Comparison of ENCODE assay signal across 12 cellular contexts in the genomic region with DNA sequence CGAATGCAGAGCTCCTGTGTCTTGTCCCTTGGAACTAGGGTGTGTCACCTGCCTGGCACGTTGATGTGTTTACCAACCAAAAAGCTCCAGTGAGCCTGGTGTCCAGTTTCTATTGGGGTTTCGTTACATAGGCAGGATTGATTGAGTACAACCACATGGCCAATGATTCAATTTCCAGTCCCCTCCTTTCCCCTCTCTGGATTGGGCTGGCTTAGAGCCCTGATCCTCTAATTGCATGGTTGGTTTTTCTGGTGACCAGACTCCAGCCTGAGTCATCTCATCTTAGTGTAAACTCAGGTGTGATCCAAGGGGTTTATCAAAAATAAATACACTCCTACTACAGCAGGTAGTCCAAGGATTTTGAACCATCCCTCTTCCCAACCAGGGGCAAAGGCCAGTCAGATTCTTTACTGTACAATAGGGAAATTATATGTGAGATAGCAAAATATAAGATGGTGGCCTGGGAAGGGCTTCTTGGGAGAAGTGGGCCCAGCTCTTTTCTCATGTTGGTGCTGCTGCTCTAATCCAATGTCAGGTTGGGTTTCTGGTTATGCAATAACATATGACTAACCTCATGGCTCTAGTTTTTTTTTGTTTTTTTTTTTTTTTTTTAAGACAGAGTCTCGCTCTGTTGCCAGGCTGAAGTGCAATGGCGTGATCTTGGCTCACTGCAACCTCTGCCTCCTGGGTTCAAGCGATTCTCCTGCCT.
DNase-seq lines count a peak whose midpoint lies in the region; ATAC-seq lines count a peak whose summit lies in the region.
"Had no signal": no experiment of that assay in that cellular context is flagged by ENCODE, and none has a peak within 500 bp of the region (broad histone marks: within the 10 kb centered on the region; RNA-seq: fewer than 3 reads in every experiment).

No MANE protein-coding gene starts in this region.

- no peak overlapping the region for H3K27ac ChIP-seq in aorta (ENCODE audit: low read depth in 1 of 2, low read length in 2 of 2)
- H3K27ac ChIP-seq: HL-60 had no signal

- intact Hi-C loops in aorta (cut with DNase I) = no loop called here

- H3K9me3 ChIP-seq in T-helper 17 cell (ENCODE audit: control insufficient read depth, low read length, poor library complexity, severe bottlenecking) = no peaks in the 10 kb centered on the region
- no peaks in the 10 kb centered on the region for H3K9me3 ChIP-seq in aorta (ENCODE audit: control insufficient read depth, low read length)

- no peak overlapping the region for H3K27ac Mint-ChIP-seq in stimulated activated naive CD8-positive, alpha-beta T cell treated with anti-CD3 and anti-CD28 coated beads, Interleukin-15, amount 100 ng/mL, for 72 hours
- peak overlapping the region; percentile 82 for H3K27ac Mint-ChIP-seq in T-helper 17 cell
- H3K27ac Mint-ChIP-seq: activated naive CD4-positive, alpha-beta T cell treated with anti-CD3 and anti-CD28 coated beads, Interleukin-2, amount 50 U/mL, for 72 hours had no signal

- no peaks in the 10 kb centered on the region for H3K27me3 Mint-ChIP-seq in stimulated activated naive CD8-positive, alpha-beta T cell treated with anti-CD3 and anti-CD28 coated beads, Interleukin-15, amount 100 ng/mL, for 72 hours
- H3K27me3 Mint-ChIP-seq in T-helper 17 cell = no peaks in the 10 kb centered on the region
- H3K27me3 Mint-ChIP-seq: B cell had no signal

- 76 to 90% methylated on average over 5 to 6 of the region's 6 CpGs for WGBS in aorta, 2 donors

- peaks cover 2% of the 10 kb centered on the region for H3K36me3 Mint-ChIP-seq in T-helper 17 cell (ENCODE audit: low read depth)

- no peaks in the 10 kb centered on the region for H3K27me3 ChIP-seq in aorta (ENCODE audit: control insufficient read depth in 1 of 2, insufficient read depth in 2 of 2, low read length in 1 of 2)

- H3K9me3 Mint-ChIP-seq in stimulated activated naive CD8-positive, alpha-beta T cell treated with anti-CD3 and anti-CD28 coated beads, Interleukin-15, amount 100 ng/mL, for 72 hours = peaks cover 4 to 8% of the 10 kb centered on the region in 2 donors

- peaks cover 23% of the 10 kb centered on the region for H3K4me1 Mint-ChIP-seq in stimulated activated naive CD8-positive, alpha-beta T cell treated with anti-CD3 and anti-CD28 coated beads, Interleukin-15, amount 100 ng/mL, for 72 hours
- H3K4me1 Mint-ChIP-seq in T-helper 17 cell = peaks cover 56% of the 10 kb centered on the region
- H3K4me1 Mint-ChIP-seq: neural crest cell had no signal

- no peak overlapping the region for H3K4me3 ChIP-seq in aorta (ENCODE audit: low read length in 2 of 2)

- ATAC-seq in stimulated activated naive CD8-positive, alpha-beta T cell treated with anti-CD3 and anti-CD28 coated beads, Interleukin-15, amount 100 ng/mL, for 72 hours = peak; percentile 39
- ATAC-seq in stimulated activated naive CD8-positive, alpha-beta T cell treated with anti-CD3 and anti-CD28 coated beads, Interleukin-15, Interleukin-2, amounts not matched to agents 100 U/mL and 50 U/mL, for 24 hours = no peak
- ATAC-seq in T-helper 17 cell (peak; percentile 45), aorta (ENCODE audit: low FRiP score) (peak; percentile 45), GM21515 (IDR thresholded peaks at IDR 0.05; ENCODE audit: unreplicated experiment) (no peak), HG03175 (IDR thresholded peaks at IDR 0.05; ENCODE audit: unreplicated experiment) (no peak)
- ATAC-seq: activated naive CD4-positive, alpha-beta T cell treated with anti-CD3 and anti-CD28 coated beads, Interleukin-2, amount 50 U/mL, for 72 hours had no signal

- no peak for DNase-seq in stimulated activated naive CD8-positive, alpha-beta T cell treated with anti-CD3 and anti-CD28 coated beads, Interleukin-15, amount 100 ng/mL, for 72 hours
- DNase-seq in stimulated activated naive CD8-positive, alpha-beta T cell treated with anti-CD3 and anti-CD28 coated beads, Interleukin-15, Interleukin-2, amounts not matched to agents 100 U/mL and 50 U/mL, for 24 hours = no peak
- no peak for DNase-seq in T-helper 17 cell
- peak; percentile 47 for DNase-seq in hepatic stellate cell (ENCODE audit: low spot score)
- DNase-seq in aorta = no peak
- DNase-seq in islet precursor cell = no peak

- H3K4me3 Mint-ChIP-seq in stimulated activated naive CD8-positive, alpha-beta T cell treated with anti-CD3 and anti-CD28 coated beads, Interleukin-15, amount 100 ng/mL, for 72 hours = no peak overlapping the region
- H3K4me3 Mint-ChIP-seq in T-helper 17 cell = no peak overlapping the region
- H3K4me3 Mint-ChIP-seq: B cell, neural crest cell had no signal

- no peaks in the 10 kb centered on the region for H3K36me3 ChIP-seq in aorta (ENCODE audit: control insufficient read depth in 1 of 2, insufficient read depth in 2 of 2, low read length in 1 of 2)

- peaks cover 0 to 7% of the 10 kb centered on the region in 2 donors for H3K4me1 ChIP-seq in aorta (ENCODE audit: control insufficient read depth in 1 of 2, insufficient read depth in 2 of 2, low read length in 2 of 2)

Comparison
In these comparisons a context has a peak if more than half of its experiments do, and no peak if none do; other contexts are left out.
1. ATAC-seq: peak in stimulated activated naive CD8-positive, alpha-beta T cell treated with anti-CD3 and anti-CD28 coated beads, Interleukin-15, amount 100 ng/mL, for 72 hours (single experiment), T-helper 17 cell (single experiment) and aorta (single experiment); none in stimulated activated naive CD8-positive, alpha-beta T cell treated with anti-CD3 and anti-CD28 coated beads, Interleukin-15, Interleukin-2, amounts not matched to agents 100 U/mL and 50 U/mL, for 24 hours (single experiment), GM21515 (single experiment) and HG03175 (single experiment).